In the genomic region with DNA sequence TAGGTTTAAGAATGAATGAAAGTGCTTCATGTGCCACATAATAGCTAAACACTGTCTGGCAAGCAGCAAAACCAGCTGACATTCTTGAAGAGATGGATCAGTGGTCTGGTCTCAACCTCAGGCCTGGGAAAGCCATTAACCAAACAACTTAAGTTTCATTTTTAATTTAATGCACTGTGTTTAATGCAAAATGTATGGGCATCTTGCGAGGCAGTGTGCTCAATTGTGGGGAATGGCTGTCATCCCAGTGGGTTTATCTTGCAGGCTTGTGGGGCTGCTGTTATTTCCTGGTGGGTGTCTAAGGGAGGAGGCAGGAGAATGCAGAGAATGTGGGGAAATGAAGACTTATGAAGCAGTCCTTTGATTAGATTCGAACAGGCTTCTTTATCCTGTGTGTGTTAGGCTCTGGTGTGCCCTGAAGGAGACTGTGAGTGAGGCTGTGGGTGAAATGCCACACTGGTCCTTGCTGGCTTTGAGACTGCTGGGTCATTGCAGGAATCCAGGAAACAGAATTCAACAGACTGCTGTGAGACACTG, we compare ENCODE assay signal across 22 cellular contexts.
DNase-seq lines count a peak whose midpoint lies in the region; ATAC-seq, FAIRE-seq and TF ChIP-seq lines count a peak whose summit lies in the region.
"Had no signal": no experiment of that assay in that cellular context is flagged by ENCODE, and none has a peak within 500 bp of the region (broad histone marks: within the 10 kb centered on the region; RNA-seq: fewer than 3 reads in every experiment).

No MANE protein-coding gene starts in this region.

- no peak for TF ChIP-seq CTCF in C4-2B (conservative IDR thresholded peaks at IDR 0.05)
- TF ChIP-seq CTCF in endothelial cell (IDR thresholded peaks at IDR 0.05; ENCODE audit: unreplicated experiment) = no peak
- TF ChIP-seq CTCF in nephron (IDR thresholded peaks at IDR 0.05; ENCODE audit: unreplicated experiment in 3 of 3) = no peak

- H3K36me3 Mint-ChIP-seq in endothelial cell (ENCODE audit: low read depth, unreplicated experiment) (no peaks in the 10 kb centered on the region), nephron (ENCODE audit: low read depth) (no peaks in the 10 kb centered on the region)
- H3K36me3 Mint-ChIP-seq: IgD-negative memory B cell had no signal

- H3K9me3 Mint-ChIP-seq in endothelial cell (ENCODE audit: unreplicated experiment) = no peaks in the 10 kb centered on the region
- H3K9me3 Mint-ChIP-seq in nephron = peaks cover under 1% of the 10 kb centered on the region
- H3K9me3 Mint-ChIP-seq: IgD-negative memory B cell had no signal

- FAIRE-seq in GM12892 (lab: Jason Lieb, UNC) = no peak
- FAIRE-seq: H54 had no signal

- ATAC-seq in GM18867 (IDR thresholded peaks at IDR 0.05; ENCODE audit: unreplicated experiment) (no peak), HG03460 (IDR thresholded peaks at IDR 0.05; ENCODE audit: unreplicated experiment) (no peak)

- H3K27ac Mint-ChIP-seq in endothelial cell (ENCODE audit: unreplicated experiment) (peak overlapping the region; percentile 96), nephron (peak overlapping the region; percentile 75 to 91 (median 83))
- H3K27ac Mint-ChIP-seq: IgD-negative memory B cell had no signal

- H3K4me3 Mint-ChIP-seq in endothelial cell (ENCODE audit: unreplicated experiment) (no peak overlapping the region), nephron (no peak overlapping the region)
- H3K4me3 Mint-ChIP-seq: IgD-negative memory B cell had no signal

- H3K27me3 Mint-ChIP-seq in endothelial cell (ENCODE audit: unreplicated experiment) = peaks cover 5% of the 10 kb centered on the region
- no peaks in the 10 kb centered on the region for H3K27me3 Mint-ChIP-seq in nephron (ENCODE audit: low read depth)

- peaks cover 40% of the 10 kb centered on the region for H3K4me1 Mint-ChIP-seq in endothelial cell (ENCODE audit: unreplicated experiment)
- peaks cover 39% of the 10 kb centered on the region for H3K4me1 Mint-ChIP-seq in nephron
- H3K4me1 Mint-ChIP-seq: IgD-negative memory B cell had no signal

- H3K27ac ChIP-seq in C4-2B = peak overlapping the region; percentile 10; the same call in 1 of the 2 replicates
- H3K27ac ChIP-seq: PC-9, SK-N-MC had no signal

- DNase-seq in UCSD-AML1 (lab: John Stamatoyannopoulos, UW; ENCODE audit: unreplicated experiment) = peak; percentile 30
- no peak for DNase-seq in endothelial cell (ENCODE audit: low spot score)
- DNase-seq in effector CD4-positive, alpha-beta T cell = no peak
- DNase-seq in GM12892 (ENCODE audit: insufficient read length) = no peak
- DNase-seq: C1 segment of cervical spinal cord, COR-L47, DMS153, Kasumi-1, MM.1S, NCI-H1105 treated with DMSO at 0.1 percent for 48 hours, NCI-H1930, NCI-H2171, NCI-H446 treated with DMSO at 0.1 percent for 48 hours, NCI-H748 treated with DMSO at 0.1 percent for 48 hours, PC-9 had no signal

- TF ChIP-seq POLR2A in GM12892 (IDR thresholded peaks at IDR 0.05; ENCODE audit: low read depth, low read length) = no peak
